Comparison of ENCODE assay signal across 20 cellular contexts in genomic region chr5:142979636-142980035, GRCh38.
DNase-seq lines count a peak whose midpoint lies in the region; ATAC-seq, FAIRE-seq and TF ChIP-seq lines count a peak whose summit lies in the region.
"Had no signal": no experiment of that assay in that cellular context is flagged by ENCODE, and none has a peak within 500 bp of the region (broad histone marks: within the 10 kb centered on the region; RNA-seq: fewer than 3 reads in every experiment).

No MANE protein-coding gene starts in this region.

- no peak for TF ChIP-seq CTCF in A673 (conservative IDR thresholded peaks at IDR 0.05; ENCODE audit: low read depth, low read length)
- no peak for TF ChIP-seq CTCF in WERI-Rb-1 (IDR thresholded peaks at IDR 0.05; ENCODE audit: low read depth, low read length)
- no peak for TF ChIP-seq CTCF in sigmoid colon (IDR thresholded peaks at IDR 0.05)

- no peak overlapping the region for H3K4me3 ChIP-seq in A673 (ENCODE audit: low read depth, low read length, poor library complexity, severe bottlenecking)
- no peak overlapping the region for H3K4me3 ChIP-seq in WERI-Rb-1 (ENCODE audit: low read depth, low read length)
- H3K4me3 ChIP-seq in sigmoid colon, result no peak overlapping the region

- H3K27ac ChIP-seq in A673 (ENCODE audit: low read depth, low read length, poor library complexity, severe bottlenecking) (no peak overlapping the region), WERI-Rb-1 (no peak overlapping the region), sigmoid colon (no peak overlapping the region)
- H3K27ac ChIP-seq: parathyroid adenoma had no signal

- POLR2A ChIA-PET in A673 (lab: Charles Lee; ENCODE audit: low non-redundant PET), result no interaction called here

- DNase-seq in A673 (ENCODE audit: low spot score) (peak; percentile 73), H54 (ENCODE audit: insufficient read length, low spot score) (no peak), WERI-Rb-1 (peak; percentile 21), left colon (peak; percentile 66 to 71), G401 (ENCODE audit: low spot score) (no peak), NCI-H526 (lab: John Stamatoyannopoulos, UW) (no peak), sigmoid colon (no peak)
- DNase-seq in activated naive CD4-positive, alpha-beta T cell treated with Interleukin-2 at 50 U/mL for 16 hours, result no peak
- DNase-seq: activated B cell treated with CpG ODN at 0.5 μM for 24 hours; activated effector memory CD4-positive, alpha-beta T cell treated with anti-CD3 and anti-CD28 coated beads, Interleukin-2, amount 50 U/mL, for 16 hours; amygdala; DMS153; Karpas-422; kidney; NCI-H1417 treated with DMSO at 0.1 percent for 48 hours; NCI-H446 had no signal

- FAIRE-seq in H54 (lab: Jason Lieb, UNC), result peak; percentile 6
- FAIRE-seq: GM19239, kidney had no signal

- in situ Hi-C loops in G401 (cut with HindIII; ENCODE audit: low sequenced_read_pairs), result no loop called here

- CTCF ChIA-PET in A673 (lab: Charles Lee), result no interaction called here

- no peak for TF ChIP-seq EP300 in sigmoid colon (IDR thresholded peaks at IDR 0.05)

- H3K27me3 ChIP-seq in A673 (replicated peaks; ENCODE audit: insufficient read depth, low read depth, low read length, poor library complexity) (no peaks in the 10 kb centered on the region), WERI-Rb-1 (ENCODE audit: insufficient read depth, low read depth, severe bottlenecking) (no peaks in the 10 kb centered on the region), sigmoid colon (no peaks in the 10 kb centered on the region)

- WGBS in sigmoid colon, 2 donors, result 14 to 65% methylated on average over 3 of the region's 3 CpGs

- H3K9me3 ChIP-seq in A673 (ENCODE audit: low read depth, low read length, poor library complexity, severe bottlenecking), result no peaks in the 10 kb centered on the region
- no peaks in the 10 kb centered on the region for H3K9me3 ChIP-seq in WERI-Rb-1 (ENCODE audit: severe bottlenecking)
- no peaks in the 10 kb centered on the region for H3K9me3 ChIP-seq in sigmoid colon

- BruUV-seq in A673 (replicated peaks; lab: Mats Ljungman, UMichigan), result no TSS peak

- peak; percentile 75 for ATAC-seq in left colon
- ATAC-seq: esophagus mucosa; stimulated activated memory B cell treated with anti-CD40 and anti-IgM and Interleukin-4, amounts not matched to agents 10 μg/mL and 1 μg/mL and 100 μg/mL, for 72 hours had no signal

- peaks cover 53% of the 10 kb centered on the region for H3K4me1 ChIP-seq in A673 (ENCODE audit: insufficient read depth, low read length, poor library complexity, severe bottlenecking)
- peaks cover 0 to 40% (median 26%) of the 10 kb centered on the region in 4 donors for H3K4me1 ChIP-seq in sigmoid colon
- H3K4me1 ChIP-seq: parathyroid adenoma had no signal

- no peaks in the 10 kb centered on the region for H3K36me3 ChIP-seq in A673 (ENCODE audit: insufficient read depth, low read length, poor library complexity, severe bottlenecking)
- no peaks in the 10 kb centered on the region for H3K36me3 ChIP-seq in WERI-Rb-1
- H3K36me3 ChIP-seq in sigmoid colon, result no peaks in the 10 kb centered on the region

- intact Hi-C loops in A673 (cut with micrococcal nuclease; ENCODE audit: unreplicated experiment) (no loop called here), left colon (cut with DNase I, micrococcal nuclease) (no loop called here), sigmoid colon (cut with DNase I) (no loop called here)

- TF ChIP-seq POLR2A in H54 (IDR thresholded peaks at IDR 0.05; ENCODE audit: low read depth, low read length), result no peak
- TF ChIP-seq POLR2A in sigmoid colon (IDR thresholded peaks at IDR 0.05), result no peak

Comparison
In these comparisons a context has a peak if more than half of its experiments do, and no peak if none do; other contexts are left out.
1. DNase-seq: peak in A673 (single experiment), WERI-Rb-1 (single experiment) and left colon (2 of 2); none in H54 (single experiment), G401 (single experiment), NCI-H526 (0 of 2), activated naive CD4-positive, alpha-beta T cell treated with Interleukin-2 at 50 U/mL for 16 hours (single experiment) and sigmoid colon (single experiment).